1 cellular context compared by ENCODE assay signal in the genomic region with DNA sequence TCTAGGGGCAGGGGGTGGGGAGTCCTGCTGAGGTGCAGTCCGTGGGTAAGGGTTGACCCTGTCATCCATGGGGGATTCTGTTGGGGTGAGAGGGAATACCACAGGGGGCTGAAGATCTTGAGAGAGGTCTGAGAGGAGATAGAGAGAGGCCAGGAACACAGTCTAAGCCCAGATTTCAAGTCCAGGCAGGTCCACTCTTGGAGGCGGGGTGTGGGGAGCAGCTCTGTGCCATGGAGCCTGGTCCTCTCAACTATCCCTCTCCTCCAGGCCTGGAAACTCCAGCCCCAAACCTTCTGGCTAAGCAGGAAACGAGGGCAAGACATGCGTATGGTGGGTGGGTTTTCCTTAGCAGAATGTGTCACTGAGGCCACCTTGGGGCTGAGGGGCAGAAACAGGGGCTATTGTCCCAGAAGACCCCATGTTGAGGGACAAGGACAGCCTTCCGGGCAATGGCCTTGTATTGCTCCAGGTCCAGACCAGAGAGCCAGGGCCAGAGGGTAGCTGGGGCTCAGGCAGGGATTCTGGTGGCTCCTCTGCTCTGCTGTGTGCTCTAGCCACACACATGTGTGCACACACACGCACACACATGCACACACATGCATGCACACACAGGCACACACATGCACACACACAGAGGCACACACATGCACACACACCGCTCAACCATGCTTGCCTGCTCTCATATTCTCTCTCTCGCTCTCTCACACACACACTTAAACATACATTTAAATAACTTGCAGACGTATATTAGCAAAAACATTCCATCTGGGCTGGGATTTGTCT.
TF ChIP-seq lines count a peak whose summit lies in the region.

No MANE protein-coding gene starts in this region.

TF ChIP-seq in IMR-90, 13 proteins besides CTCF, POLR2A, EP300 and RAD21:
- TF ChIP-seq FOS (IDR thresholded peaks at IDR 0.05; ENCODE audit: low read depth, low read length) (no peak), SMC3 (IDR thresholded peaks at IDR 0.05; ENCODE audit: low read depth, low read length) (no peak), CHD1 (IDR thresholded peaks at IDR 0.05; ENCODE audit: low read depth, low read length) (no peak), MAFK (IDR thresholded peaks at IDR 0.05; ENCODE audit: low read depth, low read length) (no peak), MAZ (IDR thresholded peaks at IDR 0.05; ENCODE audit: borderline replicate concordance, low read depth, low read length) (no peak), RCOR1 (IDR thresholded peaks at IDR 0.05; ENCODE audit: insufficient replicate concordance, low read length) (no peak)
